Comparison of ENCODE assay signal across 1 cellular context in genomic region chr2:219290381-219291171, GRCh38.
TF ChIP-seq lines count a peak whose summit lies in the region.

No MANE protein-coding gene starts in this region.

TF ChIP-seq in H1, 55 proteins besides CTCF, POLR2A, EP300 and RAD21:
- no peak for TF ChIP-seq EZH2 (IDR thresholded peaks at IDR 0.05; ENCODE audit: low read depth, low read length, severe bottlenecking)
- no peak for TF ChIP-seq BCL11A (IDR thresholded peaks at IDR 0.05; ENCODE audit: low read depth in 2 of 2, low read length in 2 of 2)
- no peak for TF ChIP-seq JUN (IDR thresholded peaks at IDR 0.05; ENCODE audit: low read depth, low read length)
- TF ChIP-seq SIX5 (IDR thresholded peaks at IDR 0.05; ENCODE audit: low read depth, low read length) = no peak
- TF ChIP-seq GABPA (IDR thresholded peaks at IDR 0.05; ENCODE audit: borderline replicate concordance, insufficient read depth, low read length) = no peak
- TF ChIP-seq ZNF274 (IDR thresholded peaks at IDR 0.05; ENCODE audit: borderline replicate concordance, extremely low read depth, low read length) = no peak
- TF ChIP-seq TCF12 (IDR thresholded peaks at IDR 0.05; ENCODE audit: low read depth, low read length) = no peak
- no peak for TF ChIP-seq USF2 (IDR thresholded peaks at IDR 0.05; ENCODE audit: low read length)
- TF ChIP-seq NANOG (IDR thresholded peaks at IDR 0.05; ENCODE audit: insufficient read depth, low read depth, low read length, poor library complexity, severe bottlenecking) = no peak
- no peak for TF ChIP-seq CREB1 (IDR thresholded peaks at IDR 0.05)
